In genomic region chr17:72393553-72393952, GRCh38 we compare ENCODE assay signal across 15 cellular contexts.
DNase-seq lines count a peak whose midpoint lies in the region; ATAC-seq, FAIRE-seq and TF ChIP-seq lines count a peak whose summit lies in the region.
"Had no signal": no experiment of that assay in that cellular context is flagged by ENCODE, and none has a peak within 500 bp of the region (broad histone marks: within the 10 kb centered on the region; RNA-seq: fewer than 3 reads in every experiment).

No MANE protein-coding gene starts in this region.

- H3K27me3 ChIP-seq in Karpas-422 (ENCODE audit: low read length) (no peaks in the 10 kb centered on the region), astrocyte (ENCODE audit: insufficient read depth, low read length) (no peaks in the 10 kb centered on the region), keratinocyte (ENCODE audit: control insufficient read depth, extremely low read depth, insufficient read depth, low read length) (no peaks in the 10 kb centered on the region)
- H3K27me3 ChIP-seq: right atrium auricular region had no signal

- H3K79me2 ChIP-seq in Karpas-422 (ENCODE audit: low read length) = no peaks in the 10 kb centered on the region
- H3K79me2 ChIP-seq in astrocyte (ENCODE audit: insufficient read depth, low read length) = no peaks in the 10 kb centered on the region
- no peaks in the 10 kb centered on the region for H3K79me2 ChIP-seq in keratinocyte (ENCODE audit: control insufficient read depth, insufficient read depth, low read length)

- H3K9ac ChIP-seq in Karpas-422 (ENCODE audit: low read length) (no peak overlapping the region), astrocyte (ENCODE audit: low read length) (peak overlapping the region; percentile 74), keratinocyte (ENCODE audit: control insufficient read depth, extremely low read depth, insufficient read depth, low read length) (no peak overlapping the region)

- H3K27me3 Mint-ChIP-seq in astrocyte (ENCODE audit: low read depth, unreplicated experiment) = no peaks in the 10 kb centered on the region
- H3K27me3 Mint-ChIP-seq in activated T-cell treated with anti-CD3 and anti-CD28 coated beads, Interleukin-2, amount 50 U/mL, for 4 hours (ENCODE audit: low read depth) = no peaks in the 10 kb centered on the region
- H3K27me3 Mint-ChIP-seq: activated naive CD4-positive, alpha-beta T cell treated with anti-CD3 and anti-CD28 coated beads, Interleukin-2, amount 10 ng/mL, durations not matched to agents 7 days and 5 days; CD4-positive, alpha-beta T cell; dendritic cell treated with granulocyte-macrophage colony-stimulating factor and Interleukin-4, amounts not matched to agents 40 ng/mL and 50 ng/mL, for 4 days had no signal

- H3K9me2 ChIP-seq in Karpas-422 (replicated peaks; ENCODE audit: insufficient read depth, low read length) = no peaks in the 10 kb centered on the region

- ATAC-seq in activated T-cell treated with anti-CD3 and anti-CD28 coated beads, Interleukin-2, amount 50 U/mL, for 4 hours = no peak

- H2AFZ ChIP-seq in Karpas-422 (ENCODE audit: low read length) (no peak overlapping the region), astrocyte (ENCODE audit: low read depth, low read length) (no peak overlapping the region), keratinocyte (ENCODE audit: control insufficient read depth, low read length) (no peak overlapping the region)

- peaks cover 55% of the 10 kb centered on the region for H3K4me1 ChIP-seq in Karpas-422 (ENCODE audit: low read length)
- H3K4me1 ChIP-seq in astrocyte (ENCODE audit: insufficient read depth, low read length) = peaks cover 61% of the 10 kb centered on the region
- peaks cover 56% of the 10 kb centered on the region for H3K4me1 ChIP-seq in keratinocyte (ENCODE audit: control insufficient read depth, extremely low read depth, insufficient read depth, low read length)
- H3K4me1 ChIP-seq: right atrium auricular region had no signal

- dilution Hi-C loops in keratinocyte (cut with MboI; ENCODE audit: extremely low pct_ligation_motif_present, low sequenced_read_pairs) = no loop called here

- peak overlapping the region; percentile 72 for H3K4me2 ChIP-seq in Karpas-422 (ENCODE audit: low read depth, low read length, poor library complexity, severe bottlenecking)
- peak overlapping the region; percentile 84 for H3K4me2 ChIP-seq in astrocyte (ENCODE audit: low read length)
- H3K4me2 ChIP-seq in keratinocyte (ENCODE audit: control insufficient read depth, extremely low read depth, insufficient read depth, low read depth, low read length) = peak overlapping the region; percentile 34

- H3K36me3 ChIP-seq in Karpas-422 (ENCODE audit: insufficient read depth, low read length) (no peaks in the 10 kb centered on the region), astrocyte (ENCODE audit: insufficient read depth, low read length) (no peaks in the 10 kb centered on the region), keratinocyte (ENCODE audit: control insufficient read depth in 2 of 2, extremely low read depth in 1 of 2, insufficient read depth in 2 of 2, low read length in 2 of 2) (no peaks in the 10 kb centered on the region)
- H3K36me3 ChIP-seq: right atrium auricular region, thoracic aorta had no signal

- DNase-seq in AG10803 (ENCODE audit: low read depth) (peak; percentile 67), Karpas-422 (no peak), astrocyte (ENCODE audit: low read depth) (peak; percentile 86), keratinocyte (ENCODE audit: low read depth, low spot score) (no peak), NCI-H748 treated with DMSO at 0.1 percent for 48 hours (lab: John Stamatoyannopoulos, UW) (no peak), NCI-H1092 treated with DMSO at 0.1 percent for 48 hours (lab: John Stamatoyannopoulos, UW) (no peak)
- DNase-seq in activated T-cell treated with anti-CD3 and anti-CD28 coated beads, Interleukin-2, amount 50 U/mL, for 4 hours = no peak
- no peak for DNase-seq in activated CD4-positive, alpha-beta T cell treated with anti-CD3 and anti-CD28 coated beads, Interleukin-2, amount 50 U/mL, for 48 hours
- DNase-seq: activated naive CD4-positive, alpha-beta T cell treated with anti-CD3 and anti-CD28 coated beads, Interleukin-2, amount 10 ng/mL, durations not matched to agents 7 days and 5 days; CD4-positive, alpha-beta T cell; hypothalamus; NCI-H774 had no signal

- H3K36me3 Mint-ChIP-seq in astrocyte (ENCODE audit: low read depth, unreplicated experiment) = peaks cover 11% of the 10 kb centered on the region
- H3K36me3 Mint-ChIP-seq in activated T-cell treated with anti-CD3 and anti-CD28 coated beads, Interleukin-2, amount 50 U/mL, for 4 hours (ENCODE audit: insufficient read depth) = no peaks in the 10 kb centered on the region
- H3K36me3 Mint-ChIP-seq: activated naive CD4-positive, alpha-beta T cell treated with anti-CD3 and anti-CD28 coated beads, Interleukin-2, amount 10 ng/mL, durations not matched to agents 7 days and 5 days had no signal

- no peak overlapping the region for H3K4me3 Mint-ChIP-seq in astrocyte (ENCODE audit: unreplicated experiment)
- H3K4me3 Mint-ChIP-seq in activated T-cell treated with anti-CD3 and anti-CD28 coated beads, Interleukin-2, amount 50 U/mL, for 4 hours = no peak overlapping the region
- H3K4me3 Mint-ChIP-seq: activated naive CD4-positive, alpha-beta T cell treated with anti-CD3 and anti-CD28 coated beads, Interleukin-2, amount 10 ng/mL, durations not matched to agents 7 days and 5 days; CD4-positive, alpha-beta T cell; dendritic cell treated with granulocyte-macrophage colony-stimulating factor and Interleukin-4, amounts not matched to agents 40 ng/mL and 50 ng/mL, for 4 days had no signal

- H4K20me1 ChIP-seq in Karpas-422 (ENCODE audit: insufficient read depth, low read depth, low read length) (no peaks in the 10 kb centered on the region), astrocyte (ENCODE audit: insufficient read depth, low read length) (no peaks in the 10 kb centered on the region), keratinocyte (ENCODE audit: control insufficient read depth, extremely low read depth, insufficient read depth, low read length) (no peaks in the 10 kb centered on the region)

- no peaks in the 10 kb centered on the region for H3K9me3 Mint-ChIP-seq in astrocyte (ENCODE audit: unreplicated experiment)
- no peaks in the 10 kb centered on the region for H3K9me3 Mint-ChIP-seq in activated T-cell treated with anti-CD3 and anti-CD28 coated beads, Interleukin-2, amount 50 U/mL, for 4 hours
- H3K9me3 Mint-ChIP-seq: activated naive CD4-positive, alpha-beta T cell treated with anti-CD3 and anti-CD28 coated beads, Interleukin-2, amount 10 ng/mL, durations not matched to agents 7 days and 5 days; CD4-positive, alpha-beta T cell; dendritic cell treated with granulocyte-macrophage colony-stimulating factor and Interleukin-4, amounts not matched to agents 40 ng/mL and 50 ng/mL, for 4 days had no signal

- H3K4me1 Mint-ChIP-seq in astrocyte (ENCODE audit: low read depth, unreplicated experiment) = peaks cover 44% of the 10 kb centered on the region
- no peaks in the 10 kb centered on the region for H3K4me1 Mint-ChIP-seq in activated T-cell treated with anti-CD3 and anti-CD28 coated beads, Interleukin-2, amount 50 U/mL, for 4 hours (ENCODE audit: low read depth)
- H3K4me1 Mint-ChIP-seq: activated naive CD4-positive, alpha-beta T cell treated with anti-CD3 and anti-CD28 coated beads, Interleukin-2, amount 10 ng/mL, durations not matched to agents 7 days and 5 days had no signal

- H3K4me3 ChIP-seq in AG10803 (ENCODE audit: low read length) = no peak overlapping the region
- no peak overlapping the region for H3K4me3 ChIP-seq in Karpas-422 (ENCODE audit: low read length)
- peak overlapping the region; percentile 51 for H3K4me3 ChIP-seq in astrocyte (ENCODE audit: insufficient read depth, low read depth, low read length)
- H3K4me3 ChIP-seq in keratinocyte (ENCODE audit: control insufficient read depth in 2 of 3, extremely low read depth in 1 of 3, insufficient read depth in 2 of 3, low read depth in 1 of 3, low read length in 3 of 3) = no peak overlapping the region
- H3K4me3 ChIP-seq: right atrium auricular region, thoracic aorta had no signal

- FAIRE-seq in astrocyte (lab: Jason Lieb, UNC) = peak; percentile 65
- FAIRE-seq in keratinocyte (lab: Jason Lieb, UNC) = peak; percentile 90

- H3K9me3 ChIP-seq in Karpas-422 (ENCODE audit: low read length) (no peaks in the 10 kb centered on the region), astrocyte (ENCODE audit: insufficient read depth, low read depth, low read length) (no peaks in the 10 kb centered on the region), keratinocyte (ENCODE audit: control insufficient read depth, low read depth, low read length) (no peaks in the 10 kb centered on the region)
- H3K9me3 ChIP-seq: right atrium auricular region, thoracic aorta had no signal

- TF ChIP-seq CTCF in AG10803 (conservative IDR thresholded peaks at IDR 0.05; ENCODE audit: low read length) = no peak
- TF ChIP-seq CTCF in astrocyte (IDR thresholded peaks at IDR 0.05; ENCODE audit: insufficient read depth, low read depth, low read length) = no peak
- TF ChIP-seq CTCF in keratinocyte (optimal IDR thresholded peaks at IDR 0.05 in 1 of 3, IDR thresholded peaks at IDR 0.05 in 1 of 3, conservative IDR thresholded peaks at IDR 0.05 in 1 of 3; ENCODE audit: extremely low read depth in 1 of 3, insufficient read depth in 2 of 3, low read length in 3 of 3) = no peak

- no peaks in the 10 kb centered on the region for H3K9me1 ChIP-seq in keratinocyte (ENCODE audit: control insufficient read depth, extremely low read depth, insufficient read depth, low read length)

- H3K27ac Mint-ChIP-seq in astrocyte (ENCODE audit: unreplicated experiment) = peak overlapping the region; percentile 60
- H3K27ac Mint-ChIP-seq: activated naive CD4-positive, alpha-beta T cell treated with anti-CD3 and anti-CD28 coated beads, Interleukin-2, amount 10 ng/mL, durations not matched to agents 7 days and 5 days; CD4-positive, alpha-beta T cell; dendritic cell treated with granulocyte-macrophage colony-stimulating factor and Interleukin-4, amounts not matched to agents 40 ng/mL and 50 ng/mL, for 4 days had no signal

- H3K27ac ChIP-seq in Karpas-422 (ENCODE audit: low read length) (no peak overlapping the region), astrocyte (ENCODE audit: low read depth, low read length) (peak overlapping the region; percentile 90), keratinocyte (ENCODE audit: control insufficient read depth, insufficient read depth, low read length) (peak overlapping the region; percentile 51)
- H3K27ac ChIP-seq: right atrium auricular region, thoracic aorta had no signal

Comparison
In these comparisons a context has a peak if more than half of its experiments do, and no peak if none do; other contexts are left out.
1. DNase-seq: peak in AG10803 (single experiment) and astrocyte (single experiment); none in Karpas-422 (single experiment), keratinocyte (single experiment), NCI-H748 treated with DMSO at 0.1 percent for 48 hours (single experiment), activated T-cell treated with anti-CD3 and anti-CD28 coated beads, Interleukin-2, amount 50 U/mL, for 4 hours (single experiment), activated CD4-positive, alpha-beta T cell treated with anti-CD3 and anti-CD28 coated beads, Interleukin-2, amount 50 U/mL, for 48 hours (0 of 2) and NCI-H1092 treated with DMSO at 0.1 percent for 48 hours (single experiment).
2. H3K4me2 ChIP-seq: peak in every context shown above with its lines; median percentile 84 in astrocyte; 72 in Karpas-422; 34 in keratinocyte.